36 cellular contexts compared by ENCODE assay signal in the genomic region with DNA sequence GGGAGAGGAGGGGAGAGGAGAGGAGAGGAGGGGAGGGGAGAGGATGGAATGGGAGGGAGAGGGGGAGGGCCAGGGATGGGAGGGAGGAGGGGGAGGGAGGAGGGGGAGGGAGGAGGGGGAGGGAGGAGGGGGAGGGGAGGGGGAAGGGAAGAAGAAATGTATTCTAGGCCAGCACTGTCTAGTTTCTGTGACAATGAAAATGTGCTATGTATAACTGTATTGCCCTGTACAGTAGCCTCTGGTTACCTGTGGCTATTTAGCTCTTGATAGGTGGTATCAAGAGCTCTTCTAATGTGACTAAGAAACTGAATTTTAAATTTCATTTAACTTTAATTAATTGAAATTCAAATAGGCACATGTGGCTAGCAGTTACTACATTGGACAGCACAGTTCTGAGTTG.
"Had no signal": no experiment of that assay in that cellular context is flagged by ENCODE, and none has a peak within 500 bp of the region (broad histone marks: within the 10 kb centered on the region; RNA-seq: fewer than 3 reads in every experiment).

No MANE protein-coding gene starts in this region.

- H3K4me3 ChIP-seq: adrenal gland, body of pancreas, breast epithelium had no signal

- H3K36me3 ChIP-seq: adrenal gland, brain microvascular endothelial cell, breast epithelium had no signal

- H3K4me1 ChIP-seq: adrenal gland, body of pancreas, breast epithelium had no signal

- H3K9me3 Mint-ChIP-seq: activated B cell treated with CpG ODN at 0.5 μM for 24 hours; activated CD4-positive, alpha-beta memory T cell treated with anti-CD3 and anti-CD28 coated beads for 36 hours; activated CD4-positive, alpha-beta T cell treated with anti-CD3 and anti-CD28 coated beads, Interleukin-2, amount 10 ng/mL, durations not matched to agents 24 days and 14 days; activated CD8-positive, alpha-beta T cell treated with anti-CD3 and anti-CD28 coated beads for 36 hours; activated naive CD4-positive, alpha-beta T cell treated with anti-CD3 and anti-CD28 coated beads for 36 hours; activated naive CD4-positive, alpha-beta T cell treated with anti-CD3 and anti-CD28 coated beads, Interleukin-2, amount 50 U/mL, for 72 hours; activated naive CD8-positive, alpha-beta T cell treated with anti-CD3 and anti-CD28 coated beads for 36 hours; activated T-cell treated with anti-CD3 and anti-CD28 coated beads, Interleukin-2, amount 50 U/mL, for 4 hours; activated T-cell treated with anti-CD3 and anti-CD28 coated beads, Interleukin-2, amount 50 U/mL, for 72 hours; activated T-helper 1 cell treated with anti-CD3 and anti-CD28 coated beads, Interleukin-12 subunit alpha, Interleukin-12 subunit beta, Interleukin-2, Interleukin-4 antibody, amounts not matched to agents 30 ng/mL and 10 ng/mL and 1 ng/mL, durations not matched to agents 14 hours and 24 hours and 36 hours; activated T-helper 17 cell treated with anti-CD3 and anti-CD28 coated beads, Interleukin-2, amount 50 U/mL, for 72 hours; T-helper 1 cell treated with Interleukin-12 subunit alpha and Interleukin-12 subunit beta and Interleukin-4 antibody, amounts not matched to agents 30 μg/mL and 1 μg/mL, for 36 hours; T-helper 2 cell treated with Interferon-gamma antibody and Interleukin-4, amounts not matched to agents 5 μg/mL and 100 μg/mL, for 36 hours had no signal

- H3K9me3 ChIP-seq: adrenal gland, body of pancreas, breast epithelium had no signal

- H3K4me3 Mint-ChIP-seq: activated B cell treated with CpG ODN at 0.5 μM for 24 hours; activated CD4-positive, alpha-beta memory T cell treated with anti-CD3 and anti-CD28 coated beads for 36 hours; activated CD4-positive, alpha-beta T cell treated with anti-CD3 and anti-CD28 coated beads, Interleukin-2, amount 10 ng/mL, durations not matched to agents 24 days and 14 days; activated CD8-positive, alpha-beta T cell treated with anti-CD3 and anti-CD28 coated beads for 36 hours; activated naive CD4-positive, alpha-beta T cell treated with anti-CD3 and anti-CD28 coated beads for 36 hours; activated naive CD8-positive, alpha-beta T cell treated with anti-CD3 and anti-CD28 coated beads for 36 hours; activated T-cell treated with anti-CD3 and anti-CD28 coated beads, Interleukin-2, amount 50 U/mL, for 4 hours; activated T-cell treated with anti-CD3 and anti-CD28 coated beads, Interleukin-2, amount 50 U/mL, for 72 hours; activated T-helper 1 cell treated with anti-CD3 and anti-CD28 coated beads, Interleukin-12 subunit alpha, Interleukin-12 subunit beta, Interleukin-2, Interleukin-4 antibody, amounts not matched to agents 30 ng/mL and 10 ng/mL and 1 ng/mL, durations not matched to agents 14 hours and 24 hours and 36 hours; activated T-helper 17 cell treated with anti-CD3 and anti-CD28 coated beads, Interleukin-2, amount 50 U/mL, for 72 hours; T-helper 1 cell treated with Interleukin-12 subunit alpha and Interleukin-12 subunit beta and Interleukin-4 antibody, amounts not matched to agents 30 μg/mL and 1 μg/mL, for 36 hours; T-helper 2 cell treated with Interferon-gamma antibody and Interleukin-4, amounts not matched to agents 5 μg/mL and 100 μg/mL, for 36 hours had no signal

- ATAC-seq: activated CD8-positive, alpha-beta T cell treated with anti-CD3 and anti-CD28 coated beads for 36 hours; activated naive CD4-positive, alpha-beta T cell treated with anti-CD3 and anti-CD28 coated beads, Interleukin-2, amount 50 U/mL, for 72 hours; activated T-cell treated with anti-CD3 and anti-CD28 coated beads, Interleukin-2, amount 50 U/mL, for 4 hours; activated T-cell treated with anti-CD3 and anti-CD28 coated beads, Interleukin-2, amount 50 U/mL, for 72 hours; activated T-helper 17 cell treated with anti-CD3 and anti-CD28 coated beads, Interleukin-2, amount 50 U/mL, for 72 hours; body of pancreas had no signal

- H3K27ac Mint-ChIP-seq: activated B cell treated with CpG ODN at 0.5 μM for 24 hours; activated CD4-positive, alpha-beta memory T cell treated with anti-CD3 and anti-CD28 coated beads for 36 hours; activated CD4-positive, alpha-beta T cell treated with anti-CD3 and anti-CD28 coated beads, Interleukin-2, amount 10 ng/mL, durations not matched to agents 24 days and 14 days; activated CD8-positive, alpha-beta T cell treated with anti-CD3 and anti-CD28 coated beads for 36 hours; activated naive CD4-positive, alpha-beta T cell treated with anti-CD3 and anti-CD28 coated beads for 36 hours; activated naive CD4-positive, alpha-beta T cell treated with anti-CD3 and anti-CD28 coated beads, Interleukin-2, amount 50 U/mL, for 72 hours; activated naive CD8-positive, alpha-beta T cell treated with anti-CD3 and anti-CD28 coated beads for 36 hours; activated T-cell treated with anti-CD3 and anti-CD28 coated beads, Interleukin-2, amount 50 U/mL, for 72 hours; activated T-helper 1 cell treated with anti-CD3 and anti-CD28 coated beads, Interleukin-12 subunit alpha, Interleukin-12 subunit beta, Interleukin-2, Interleukin-4 antibody, amounts not matched to agents 30 ng/mL and 10 ng/mL and 1 ng/mL, durations not matched to agents 14 hours and 24 hours and 36 hours; activated T-helper 17 cell treated with anti-CD3 and anti-CD28 coated beads, Interleukin-2, amount 50 U/mL, for 72 hours; T-helper 1 cell treated with Interleukin-12 subunit alpha and Interleukin-12 subunit beta and Interleukin-4 antibody, amounts not matched to agents 30 μg/mL and 1 μg/mL, for 36 hours; T-helper 2 cell treated with Interferon-gamma antibody and Interleukin-4, amounts not matched to agents 5 μg/mL and 100 μg/mL, for 36 hours had no signal

- H3K27me3 Mint-ChIP-seq: activated B cell treated with CpG ODN at 0.5 μM for 24 hours; activated naive CD8-positive, alpha-beta T cell treated with anti-CD3 and anti-CD28 coated beads for 36 hours; activated T-helper 17 cell treated with anti-CD3 and anti-CD28 coated beads, Interleukin-2, amount 50 U/mL, for 72 hours had no signal

- H3K27ac ChIP-seq: adrenal gland, body of pancreas, brain microvascular endothelial cell, breast epithelium, VCaP had no signal

- H3K4me1 Mint-ChIP-seq: activated B cell treated with CpG ODN at 0.5 μM for 24 hours; activated CD4-positive, alpha-beta T cell treated with anti-CD3 and anti-CD28 coated beads, Interleukin-2, amount 10 ng/mL, durations not matched to agents 24 days and 14 days; activated naive CD8-positive, alpha-beta T cell treated with anti-CD3 and anti-CD28 coated beads for 36 hours; activated T-helper 17 cell treated with anti-CD3 and anti-CD28 coated beads, Interleukin-2, amount 50 U/mL, for 72 hours had no signal

- H3K27me3 ChIP-seq: adrenal gland, body of pancreas, brain microvascular endothelial cell, breast epithelium had no signal

- H3K36me3 Mint-ChIP-seq: activated CD4-positive, alpha-beta memory T cell treated with anti-CD3 and anti-CD28 coated beads for 36 hours; activated naive CD4-positive, alpha-beta T cell treated with anti-CD3 and anti-CD28 coated beads, Interleukin-2, amount 50 U/mL, for 72 hours; activated naive CD8-positive, alpha-beta T cell treated with anti-CD3 and anti-CD28 coated beads for 36 hours had no signal

- DNase-seq: activated B cell treated with CpG ODN at 0.5 μM for 24 hours; activated CD4-positive, alpha-beta memory T cell treated with anti-CD3 and anti-CD28 coated beads for 36 hours; activated CD4-positive, alpha-beta T cell treated with anti-CD3 and anti-CD28 coated beads for 4 hours; activated CD4-positive, alpha-beta T cell treated with anti-CD3 and anti-CD28 coated beads, Interleukin-2, amount 10 ng/mL, durations not matched to agents 24 days and 14 days; activated CD4-positive, alpha-beta T cell treated with anti-CD3 and anti-CD28 coated beads, Interleukin-2, amount 50 U/mL, for 1 hour; activated CD4-positive, alpha-beta T cell treated with anti-CD3 and anti-CD28 coated beads, Interleukin-2, amount 50 U/mL, for 4 hours; activated CD4-positive, CD25-positive, alpha-beta regulatory T cell treated with anti-CD3 and anti-CD28 coated beads, Interleukin-2, amount 50 U/mL, for 72 hours; activated CD8-positive, alpha-beta memory T cell treated with anti-CD3 and anti-CD28 coated beads, Interleukin-2, amount 50 U/mL, for 4 hours; activated CD8-positive, alpha-beta T cell treated with anti-CD3 and anti-CD28 coated beads for 36 hours; activated effector memory CD4-positive, alpha-beta T cell treated with anti-CD3 and anti-CD28 coated beads, Interleukin-2, amount 50 U/mL, for 16 hours; activated gamma-delta T cell treated with Interleukin-2 at 50 U/mL for 16 hours; activated naive CD4-positive, alpha-beta T cell; activated naive CD4-positive, alpha-beta T cell treated with anti-CD3 and anti-CD28 coated beads for 36 hours; activated naive CD4-positive, alpha-beta T cell treated with anti-CD3 and anti-CD28 coated beads, Interleukin-2, amount 50 U/mL, for 16 hours; activated naive CD8-positive, alpha-beta T cell treated with anti-CD3 and anti-CD28 coated beads for 36 hours; activated T-cell treated with anti-CD3 and anti-CD28 coated beads for 4 hours; activated T-cell treated with anti-CD3 and anti-CD28 coated beads, Interleukin-2, amount 50 U/mL, for 1 hour; activated T-cell treated with anti-CD3 and anti-CD28 coated beads, Interleukin-2, amount 50 U/mL, for 4 hours; activated T-cell treated with anti-CD3 and anti-CD28 coated beads, Interleukin-2, amount 50 U/mL, for 72 hours; adrenal gland; amniotic stem cell; aorta; body of pancreas; brain microvascular endothelial cell; central memory CD4-positive, alpha-beta T cell; T-helper 2 cell; T-helper 9 cell had no signal

- FAIRE-seq: astrocyte, TTC549 had no signal
